ENCODE assay signal across 25 cellular contexts in genomic region chr3:190127797-190128196, GRCh38. TPM values are rescaled to one million over a fixed set of nuclear protein-coding genes. Genes with fewer than 3 reads are reported as not detected.
"Had no signal": no experiment of that assay in that cellular context is flagged by ENCODE, and none has a peak within 500 bp of the region (broad histone marks: within the 10 kb centered on the region; RNA-seq: fewer than 3 reads in every experiment).

No MANE protein-coding gene starts in this region.

- H3K27ac ChIP-seq: coronary artery, esophagus squamous epithelium, gastrocnemius medialis, lower lobe of right lung, neutrophil, pancreas, thyroid gland had no signal

- H3K9me3 ChIP-seq: esophagus squamous epithelium, gastrocnemius medialis, lower lobe of right lung, neutrophil, pancreas, thyroid gland had no signal

- H3K36me3 Mint-ChIP-seq: naive thymus-derived CD4-positive, alpha-beta T cell had no signal

- DNase-seq: dermis blood vessel endothelial cell; effector memory CD8-positive, alpha-beta T cell; erythroblast; esophagus squamous epithelium; gastrocnemius medialis; head of caudate nucleus; left ventricle myocardium superior; lower lobe of right lung; midbrain; naive thymus-derived CD4-positive, alpha-beta T cell; pancreas; retina; stimulated activated CD4-positive, alpha-beta T cell treated with anti-CD3 and anti-CD28 coated beads, Interleukin-12 subunit alpha, Interleukin-12 subunit beta, amount 100 ng/mL, for 4 hours; stimulated activated CD4-positive, alpha-beta T cell treated with anti-CD3 and anti-CD28 coated beads, Interleukin-1b, Interleukin-23, amount 100 ng/mL, for 48 hours; stimulated activated CD4-positive, alpha-beta T cell treated with anti-CD3 and anti-CD28 coated beads, Interleukin-4, amount 100 ng/mL, for 1 hour; stimulated activated CD8-positive, alpha-beta memory T cell treated with anti-CD3 and anti-CD28 coated beads, Interleukin-4, amount 100 ng/mL, for 48 hours; stimulated activated naive CD4-positive, alpha-beta T cell; stimulated activated naive CD8-positive, alpha-beta T cell treated with anti-CD3 and anti-CD28 coated beads, Interleukin-15, amount 100 ng/mL, for 72 hours; thyroid gland; trophoblast cell had no signal

- H3K36me3 ChIP-seq: esophagus squamous epithelium, gastrocnemius medialis, lower lobe of right lung, neutrophil, pancreas, thyroid gland had no signal

- H3K4me1 Mint-ChIP-seq: naive thymus-derived CD4-positive, alpha-beta T cell; stimulated activated naive CD8-positive, alpha-beta T cell treated with anti-CD3 and anti-CD28 coated beads, Interleukin-15, amount 100 ng/mL, for 72 hours had no signal

- H3K4me3 ChIP-seq: coronary artery, esophagus squamous epithelium, gastrocnemius medialis, lower lobe of right lung, pancreas, smooth muscle cell, thyroid gland had no signal

- H3K4me3 Mint-ChIP-seq: effector memory CD8-positive, alpha-beta T cell; naive thymus-derived CD4-positive, alpha-beta T cell; nephron; stimulated activated naive CD8-positive, alpha-beta T cell treated with anti-CD3 and anti-CD28 coated beads, Interleukin-15, amount 100 ng/mL, for 72 hours had no signal

- H3K9me3 Mint-ChIP-seq: effector memory CD8-positive, alpha-beta T cell; naive thymus-derived CD4-positive, alpha-beta T cell; nephron; stimulated activated naive CD8-positive, alpha-beta T cell treated with anti-CD3 and anti-CD28 coated beads, Interleukin-15, amount 100 ng/mL, for 72 hours had no signal

- FAIRE-seq: endometrium, pancreas had no signal

- H3K4me1 ChIP-seq: gastrocnemius medialis, pancreas, thyroid gland had no signal

- H3K27ac Mint-ChIP-seq: effector memory CD8-positive, alpha-beta T cell; naive thymus-derived CD4-positive, alpha-beta T cell; nephron; stimulated activated naive CD8-positive, alpha-beta T cell treated with anti-CD3 and anti-CD28 coated beads, Interleukin-15, amount 100 ng/mL, for 72 hours had no signal

- H3K27me3 ChIP-seq: esophagus squamous epithelium, gastrocnemius medialis, pancreas, thyroid gland had no signal

RNA-seq across cellular contexts. Expression of gene P3H2, which starts 7.1 kb away (rescaled TPM):
- polyA plus RNA-seq: naive thymus-derived CD4-positive, alpha-beta T cell had no signal
